19 cellular contexts compared by ENCODE assay signal in genomic region chr5:113147537-113147936, GRCh38.
DNase-seq lines count a peak whose midpoint lies in the region; ATAC-seq, FAIRE-seq and TF ChIP-seq lines count a peak whose summit lies in the region.
"Had no signal": no experiment of that assay in that cellular context is flagged by ENCODE, and none has a peak within 500 bp of the region (broad histone marks: within the 10 kb centered on the region; RNA-seq: fewer than 3 reads in every experiment).

No MANE protein-coding gene starts in this region.

- H3K36me3 Mint-ChIP-seq in GM23338 (ENCODE audit: low read depth) (no peaks in the 10 kb centered on the region), astrocyte (ENCODE audit: low read depth, unreplicated experiment) (peaks cover 5% of the 10 kb centered on the region)
- H3K36me3 Mint-ChIP-seq: CD14-positive monocyte had no signal

- H2AFZ ChIP-seq in GM23338 (no peak overlapping the region), astrocyte (ENCODE audit: low read depth, low read length) (no peak overlapping the region), keratinocyte (ENCODE audit: control insufficient read depth, low read length) (no peak overlapping the region)

- no peaks in the 10 kb centered on the region for H3K36me3 ChIP-seq in GM23338 (ENCODE audit: insufficient read depth)
- H3K36me3 ChIP-seq in astrocyte (ENCODE audit: insufficient read depth, low read length) = no peaks in the 10 kb centered on the region
- H3K36me3 ChIP-seq in keratinocyte (ENCODE audit: control insufficient read depth in 2 of 2, extremely low read depth in 1 of 2, insufficient read depth in 2 of 2, low read length in 2 of 2) = no peaks in the 10 kb centered on the region
- H3K36me3 ChIP-seq: HAP-1, SJCRH30 had no signal

- H3K4me3 Mint-ChIP-seq in GM23338 (no peak overlapping the region), astrocyte (ENCODE audit: unreplicated experiment) (no peak overlapping the region)
- H3K4me3 Mint-ChIP-seq: CD14-positive monocyte had no signal

- no peaks in the 10 kb centered on the region for H3K79me2 ChIP-seq in GM23338 (replicated peaks; ENCODE audit: insufficient read depth)
- H3K79me2 ChIP-seq in astrocyte (ENCODE audit: insufficient read depth, low read length) = no peaks in the 10 kb centered on the region
- H3K79me2 ChIP-seq in keratinocyte (ENCODE audit: control insufficient read depth, insufficient read depth, low read length) = peaks cover 41% of the 10 kb centered on the region

- H3K9me3 ChIP-seq in astrocyte (ENCODE audit: insufficient read depth, low read depth, low read length) (no peaks in the 10 kb centered on the region), keratinocyte (ENCODE audit: control insufficient read depth, low read depth, low read length) (no peaks in the 10 kb centered on the region)
- H3K9me3 ChIP-seq: A549, HAP-1, SJCRH30 had no signal

- peaks cover 27% of the 10 kb centered on the region for H3K4me1 Mint-ChIP-seq in GM23338
- H3K4me1 Mint-ChIP-seq in astrocyte (ENCODE audit: low read depth, unreplicated experiment) = peaks cover 22% of the 10 kb centered on the region
- H3K4me1 Mint-ChIP-seq: CD14-positive monocyte had no signal

- H3K27me3 ChIP-seq in GM23338 (ENCODE audit: insufficient read depth) (no peaks in the 10 kb centered on the region), astrocyte (ENCODE audit: insufficient read depth, low read length) (no peaks in the 10 kb centered on the region), keratinocyte (ENCODE audit: control insufficient read depth, extremely low read depth, insufficient read depth, low read length) (no peaks in the 10 kb centered on the region)
- H3K27me3 ChIP-seq: SJCRH30 had no signal

- no peak overlapping the region for H3K27ac ChIP-seq in GM23338 (ENCODE audit: low read depth)
- H3K27ac ChIP-seq in astrocyte (ENCODE audit: low read depth, low read length) = no peak overlapping the region
- no peak overlapping the region for H3K27ac ChIP-seq in keratinocyte (ENCODE audit: control insufficient read depth, insufficient read depth, low read length)
- H3K27ac ChIP-seq: A549, HL-60, RWPE1, SJCRH30 had no signal

- intact Hi-C loops in sciatic nerve (cut with DNase I) = no loop called here

- H3F3A ChIP-seq in GM23338 (replicated peaks; ENCODE audit: low read depth) = no peaks in the 10 kb centered on the region

- ATAC-seq in GM23338 (peak; percentile 61), sciatic nerve (no peak), left lobe of liver (no peak), GM21786 (IDR thresholded peaks at IDR 0.05; ENCODE audit: unreplicated experiment) (no peak)
- ATAC-seq: A549, PC-3 had no signal

- no peaks in the 10 kb centered on the region for H3K9me3 Mint-ChIP-seq in GM23338
- H3K9me3 Mint-ChIP-seq in astrocyte (ENCODE audit: unreplicated experiment) = no peaks in the 10 kb centered on the region

- peak; percentile 24 for DNase-seq in GM23338 (ENCODE audit: low spot score)
- DNase-seq in astrocyte (ENCODE audit: low read depth) = no peak
- no peak for DNase-seq in keratinocyte (ENCODE audit: low read depth, low spot score)
- DNase-seq in retina = peak; percentile 20
- no peak for DNase-seq in sciatic nerve (ENCODE audit: low spot score)
- DNase-seq in left lobe of liver (ENCODE audit: low spot score) = no peak
- DNase-seq: AML-193, NCI-H1436 treated with DMSO at 0.1 percent for 48 hours, NCI-H2081, NCI-H510A, PC-3, SJCRH30 had no signal

- H3K9me1 ChIP-seq in keratinocyte (ENCODE audit: control insufficient read depth, extremely low read depth, insufficient read depth, low read length) = no peaks in the 10 kb centered on the region

- no peak for TF ChIP-seq CTCF in GM23338 (conservative IDR thresholded peaks at IDR 0.05; ENCODE audit: low read depth in 2 of 2)
- no peak for TF ChIP-seq CTCF in astrocyte (IDR thresholded peaks at IDR 0.05; ENCODE audit: insufficient read depth, low read depth, low read length)
- TF ChIP-seq CTCF in keratinocyte (optimal IDR thresholded peaks at IDR 0.05 in 1 of 3, IDR thresholded peaks at IDR 0.05 in 1 of 3, conservative IDR thresholded peaks at IDR 0.05 in 1 of 3; ENCODE audit: extremely low read depth in 1 of 3, insufficient read depth in 2 of 3, low read length in 3 of 3) = no peak

- H3K9me2 ChIP-seq in GM23338 (ENCODE audit: insufficient read depth) = no peaks in the 10 kb centered on the region

- FAIRE-seq in astrocyte (lab: Jason Lieb, UNC) (peak; percentile 5), keratinocyte (lab: Jason Lieb, UNC) (peak; percentile 23)
- FAIRE-seq: A549, HTR-8/SVneo had no signal

- no peak overlapping the region for H3K4me3 ChIP-seq in GM23338
- H3K4me3 ChIP-seq in astrocyte (ENCODE audit: insufficient read depth, low read depth, low read length) = no peak overlapping the region
- H3K4me3 ChIP-seq in keratinocyte (ENCODE audit: control insufficient read depth in 2 of 3, extremely low read depth in 1 of 3, insufficient read depth in 2 of 3, low read depth in 1 of 3, low read length in 3 of 3) = no peak overlapping the region
- H3K4me3 ChIP-seq: A549, HAP-1, SJCRH30 had no signal

- no peak overlapping the region for H3K9ac ChIP-seq in astrocyte (ENCODE audit: low read length)
- H3K9ac ChIP-seq in keratinocyte (ENCODE audit: control insufficient read depth, extremely low read depth, insufficient read depth, low read length) = no peak overlapping the region

- H3K27ac Mint-ChIP-seq in GM23338 = no peak overlapping the region
- peak overlapping the region; percentile 75 for H3K27ac Mint-ChIP-seq in astrocyte (ENCODE audit: unreplicated experiment)
- H3K27ac Mint-ChIP-seq: CD14-positive monocyte had no signal

- H3K4me2 ChIP-seq in GM23338 = no peak overlapping the region
- no peak overlapping the region for H3K4me2 ChIP-seq in astrocyte (ENCODE audit: low read length)
- H3K4me2 ChIP-seq in keratinocyte (ENCODE audit: control insufficient read depth, extremely low read depth, insufficient read depth, low read depth, low read length) = no peak overlapping the region
- H3K4me2 ChIP-seq: A549 had no signal

- H4K20me1 ChIP-seq in GM23338 (replicated peaks; ENCODE audit: insufficient read depth) = no peaks in the 10 kb centered on the region
- H4K20me1 ChIP-seq in astrocyte (ENCODE audit: insufficient read depth, low read length) = peaks cover 7% of the 10 kb centered on the region
- H4K20me1 ChIP-seq in keratinocyte (ENCODE audit: control insufficient read depth, extremely low read depth, insufficient read depth, low read length) = no peaks in the 10 kb centered on the region

- dilution Hi-C loops in keratinocyte (cut with MboI; ENCODE audit: extremely low pct_ligation_motif_present, low sequenced_read_pairs) = no loop called here

- H3K27me3 Mint-ChIP-seq in GM23338 (ENCODE audit: insufficient read depth, low read depth, poor library complexity) (no peaks in the 10 kb centered on the region), astrocyte (ENCODE audit: low read depth, unreplicated experiment) (no peaks in the 10 kb centered on the region)

- peaks cover 10% of the 10 kb centered on the region for H3K4me1 ChIP-seq in GM23338 (ENCODE audit: insufficient read depth)
- no peaks in the 10 kb centered on the region for H3K4me1 ChIP-seq in astrocyte (ENCODE audit: insufficient read depth, low read length)
- peaks cover 16% of the 10 kb centered on the region for H3K4me1 ChIP-seq in keratinocyte (ENCODE audit: control insufficient read depth, extremely low read depth, insufficient read depth, low read length)
- H3K4me1 ChIP-seq: A549, SJCRH30 had no signal

TF ChIP-seq in GM23338, 12 proteins besides CTCF, POLR2A, EP300 and RAD21 (continues in another document):
- TF ChIP-seq ETS1 (IDR thresholded peaks at IDR 0.05) (no peak), REST (IDR thresholded peaks at IDR 0.05; ENCODE audit: unreplicated experiment) (no peak), POLR2AphosphoS5 (IDR thresholded peaks at IDR 0.05; ENCODE audit: low read depth) (no peak), CREB1 (CRISPR knock-in tag; IDR thresholded peaks at IDR 0.05; ENCODE audit: low read depth) (no peak), NANOG (IDR thresholded peaks at IDR 0.05; ENCODE audit: borderline replicate concordance) (no peak), EZH2 (IDR thresholded peaks at IDR 0.05; ENCODE audit: low read depth, unreplicated experiment) (no peak), ZNF114 (CRISPR knock-in tag; IDR thresholded peaks at IDR 0.05) (no peak), JUNB (IDR thresholded peaks at IDR 0.05; ENCODE audit: unreplicated experiment) (no peak)

Comparison
In these comparisons a context has a peak if more than half of its experiments do, and no peak if none do; other contexts are left out.
1. DNase-seq: peak in GM23338 (single experiment) and retina (single experiment); none in astrocyte (single experiment), keratinocyte (single experiment), sciatic nerve (single experiment) and left lobe of liver (single experiment).